Comparison of ENCODE assay signal across 21 cellular contexts in the genomic region with DNA sequence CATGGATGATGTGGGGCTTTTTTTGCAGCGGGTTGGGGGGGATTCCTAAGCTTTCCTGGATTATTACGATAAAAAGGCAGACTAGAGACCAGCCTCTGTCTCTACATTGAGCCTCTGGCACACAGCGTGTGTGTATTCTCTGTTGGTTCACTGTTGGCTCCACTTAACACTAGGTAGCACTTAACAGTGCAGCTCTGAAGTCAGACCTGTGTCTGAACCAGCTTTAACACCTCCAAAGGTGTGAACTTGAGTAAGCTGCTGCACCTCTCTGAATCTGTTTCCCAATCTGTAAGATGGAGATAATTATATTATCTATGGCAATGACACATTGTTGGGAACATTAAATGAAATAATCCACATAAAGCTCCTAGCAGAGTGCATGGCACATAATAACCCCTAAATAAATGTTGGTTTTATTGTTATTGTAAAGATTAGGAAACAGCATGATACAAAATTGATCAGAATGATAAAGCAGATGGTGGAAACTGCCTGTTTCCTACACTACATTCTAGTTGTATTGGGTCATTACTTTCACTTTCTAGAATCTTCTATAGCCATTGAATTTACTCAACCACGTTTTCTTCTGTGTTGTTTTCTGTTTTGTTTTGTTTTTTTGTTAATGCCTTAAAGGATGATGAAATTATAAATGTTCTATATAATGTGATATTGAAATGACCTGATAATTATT.
DNase-seq lines count a peak whose midpoint lies in the region; ATAC-seq, FAIRE-seq and TF ChIP-seq lines count a peak whose summit lies in the region.
"Had no signal": no experiment of that assay in that cellular context is flagged by ENCODE, and none has a peak within 500 bp of the region (broad histone marks: within the 10 kb centered on the region; RNA-seq: fewer than 3 reads in every experiment).

No MANE protein-coding gene starts in this region.

- peaks cover 0 to 11% (median 5%) of the 10 kb centered on the region in 5 donors for H3K27me3 Mint-ChIP-seq in naive thymus-derived CD4-positive, alpha-beta T cell

- CTCF ChIA-PET in GM12878 (lab: Yijun Ruan, JAX) = no interaction called here
- CTCF ChIA-PET in naive thymus-derived CD4-positive, alpha-beta T cell (lab: Charles Lee) = no interaction called here

- H3K27ac Mint-ChIP-seq in naive thymus-derived CD4-positive, alpha-beta T cell = no peak overlapping the region

- TF ChIP-seq RAD21 in GM12878 (IDR thresholded peaks at IDR 0.05; ENCODE audit: insufficient read depth, low read depth, low read length) = no peak

- ATAC-seq in GM18867 (IDR thresholded peaks at IDR 0.05; ENCODE audit: unreplicated experiment) = peak; percentile 52
- peak; percentile 19; the same call in 1 of the 3 replicates for ATAC-seq in GM12878
- peak; percentile 31 for ATAC-seq in naive thymus-derived CD4-positive, alpha-beta T cell
- ATAC-seq in HG03342 (IDR thresholded peaks at IDR 0.05; ENCODE audit: unreplicated experiment) = no peak
- no peak for ATAC-seq in HG02938 (IDR thresholded peaks at IDR 0.05; ENCODE audit: unreplicated experiment)
- ATAC-seq: HCT116 had no signal

- TF ChIP-seq EP300 in GM12878 (IDR thresholded peaks at IDR 0.05; ENCODE audit: borderline replicate concordance in 1 of 2, control insufficient read depth in 1 of 2, low read depth in 2 of 2, low read length in 2 of 2) = no peak

- H3K4me1 ChIP-seq in GM12878 (ENCODE audit: control insufficient read depth, insufficient read depth, low read length) = no peaks in the 10 kb centered on the region
- no peaks in the 10 kb centered on the region for H3K4me1 ChIP-seq in naive thymus-derived CD4-positive, alpha-beta T cell (ENCODE audit: control insufficient read depth in 2 of 2, insufficient read depth in 2 of 2, low read length in 2 of 2)
- H3K4me1 ChIP-seq: SJSA1 had no signal

- no peaks in the 10 kb centered on the region for H3K36me3 ChIP-seq in GM12878 (ENCODE audit: control insufficient read depth in 2 of 2, insufficient read depth in 2 of 2, low read length in 1 of 2)
- no peaks in the 10 kb centered on the region for H3K36me3 ChIP-seq in naive thymus-derived CD4-positive, alpha-beta T cell (ENCODE audit: control insufficient read depth in 2 of 3, insufficient read depth in 3 of 3, low read length in 3 of 3)
- H3K36me3 ChIP-seq: MG63, SJSA1 had no signal

- 25% methylated on average over 4 of the region's 4 CpGs for WGBS in GM12878 (ENCODE audit: insufficient coverage, insufficient replicate concordance, low lambda C conversion rate, missing lambda C conversion rate)

- H3K27me3 ChIP-seq in GM12878 (replicated peaks in 1 of 2; ENCODE audit: control insufficient read depth in 2 of 2, insufficient read depth in 2 of 2, low read length in 1 of 2) = peaks cover 0 to 2% of the 10 kb centered on the region in 2 experiments; a peak in 1 of 4 replicates
- H3K27me3 ChIP-seq in naive thymus-derived CD4-positive, alpha-beta T cell (ENCODE audit: control insufficient read depth in 2 of 2, insufficient read depth in 2 of 2, low read length in 2 of 2) = no peaks in the 10 kb centered on the region
- H3K27me3 ChIP-seq: MG63 had no signal

- H3K9ac ChIP-seq in GM12878 (ENCODE audit: control insufficient read depth, insufficient read depth, low read length) = no peak overlapping the region

- H3K79me2 ChIP-seq in GM12878 (ENCODE audit: control insufficient read depth, insufficient read depth, low read length) = no peaks in the 10 kb centered on the region

- intact Hi-C loops in GM12878 (cut with micrococcal nuclease; ENCODE audit: unreplicated experiment) = no loop called here
- intact Hi-C loops in naive thymus-derived CD4-positive, alpha-beta T cell (cut with micrococcal nuclease) = no loop called here

- POLR2A ChIA-PET in GM12878 (lab: Charles Lee) = no interaction called here
- POLR2A ChIA-PET in naive thymus-derived CD4-positive, alpha-beta T cell (lab: Charles Lee) = no interaction called here

- peak; percentile 57 for FAIRE-seq in A204.1 (lab: Jason Lieb, UNC)
- FAIRE-seq in GM12878 (lab: Jason Lieb, UNC) = no peak

- RAD21 ChIA-PET in GM12878 (lab: Charles Lee; ENCODE audit: unreplicated experiment) = no interaction called here

- TF ChIP-seq POLR2A in GM12878 (IDR thresholded peaks at IDR 0.05; ENCODE audit: low read depth, low read length) = no peak

- no peak overlapping the region for H3K27ac ChIP-seq in GM12878 (ENCODE audit: control insufficient read depth, insufficient read depth)
- no peak overlapping the region for H3K27ac ChIP-seq in naive thymus-derived CD4-positive, alpha-beta T cell (ENCODE audit: low read depth, low read length)
- H3K27ac ChIP-seq: C4-2B, SJSA1 had no signal

- no peak overlapping the region for H3K4me3 Mint-ChIP-seq in naive thymus-derived CD4-positive, alpha-beta T cell

- no peaks in the 10 kb centered on the region for H3K36me3 Mint-ChIP-seq in naive thymus-derived CD4-positive, alpha-beta T cell

- peaks cover 0 to 3% (median 0%) of the 10 kb centered on the region in 11 donors for H3K9me3 Mint-ChIP-seq in naive thymus-derived CD4-positive, alpha-beta T cell

- DNase-seq in GM12878 (ENCODE audit: low read depth, low spot score) = no peak
- DNase-seq in naive thymus-derived CD4-positive, alpha-beta T cell = no peak
- no peak for DNase-seq in NCI-H1048 (lab: John Stamatoyannopoulos, UW)
- DNase-seq in globus pallidus (ENCODE audit: low spot score) = no peak
- DNase-seq: EL, IMR-90, Karpas-422, MG63, NCI-H1092 treated with DMSO at 0.1 percent for 48 hours, NCI-H1694, NCI-H2227 treated with DMSO at 0.1 percent for 48 hours, NCI-H524, RPMI8226, SW 1271 had no signal

- no peak for TF ChIP-seq CTCF in GM12878 (IDR thresholded peaks at IDR 0.05 in 2 of 3, conservative IDR thresholded peaks at IDR 0.05 in 1 of 3; ENCODE audit: control insufficient read depth in 2 of 3, extremely low read depth in 1 of 3, insufficient read depth in 1 of 3, low read depth in 3 of 3, low read length in 3 of 3)

- H4K20me1 ChIP-seq in GM12878 (ENCODE audit: control insufficient read depth, insufficient read depth) = no peaks in the 10 kb centered on the region

- in situ Hi-C loops in GM12878 (cut with MboI) = no loop called here

- no peak overlapping the region for H2AFZ ChIP-seq in GM12878 (ENCODE audit: control insufficient read depth, low read depth, low read length)

- H3K9me3 ChIP-seq in GM12878 (replicated peaks; ENCODE audit: control insufficient read depth, insufficient read depth, low read length) = no peaks in the 10 kb centered on the region
- H3K9me3 ChIP-seq in naive thymus-derived CD4-positive, alpha-beta T cell (ENCODE audit: control insufficient read depth in 2 of 3, low read length in 3 of 3) = no peaks in the 10 kb centered on the region
- H3K9me3 ChIP-seq: MG63, SJSA1 had no signal

- H3K4me2 ChIP-seq in GM12878 (ENCODE audit: control insufficient read depth, insufficient read depth) = no peak overlapping the region

- SMC1A ChIA-PET in GM12878 (lab: Charles Lee; ENCODE audit: uncharacterized antibody, unreplicated experiment) = no interaction called here

- H3K4me3 ChIP-seq in GM12878 = no peak overlapping the region
- no peak overlapping the region for H3K4me3 ChIP-seq in naive thymus-derived CD4-positive, alpha-beta T cell (ENCODE audit: low read length)
- H3K4me3 ChIP-seq: MG63, SJSA1 had no signal

- BruUV-seq in GM12878 (replicated peaks; lab: Mats Ljungman, UMichigan) = no TSS peak

- H3K4me1 Mint-ChIP-seq in naive thymus-derived CD4-positive, alpha-beta T cell = peaks cover 0 to 4% (median 0%) of the 10 kb centered on the region in 7 donors

TF ChIP-seq in GM12878, 131 proteins besides CTCF, POLR2A, EP300 and RAD21:
- TF ChIP-seq JUND (IDR thresholded peaks at IDR 0.05; ENCODE audit: low read depth, low read length) (no peak), SMAD1 (IDR thresholded peaks at IDR 0.05; ENCODE audit: low read depth, partially characterized antibody) (no peak), CBFB (IDR thresholded peaks at IDR 0.05; ENCODE audit: low read depth) (no peak), HDGF (IDR thresholded peaks at IDR 0.05) (no peak), USF2 (IDR thresholded peaks at IDR 0.05; ENCODE audit: borderline replicate concordance, low read depth, low read length) (no peak), TAF1 (IDR thresholded peaks at IDR 0.05; ENCODE audit: borderline replicate concordance, low read depth, low read length) (no peak), NR2C2 (IDR thresholded peaks at IDR 0.05; ENCODE audit: borderline replicate concordance, control insufficient read depth, insufficient read length, low read depth) (no peak), ETV6 (conservative IDR thresholded peaks at IDR 0.05 in 1 of 2, IDR thresholded peaks at IDR 0.05 in 1 of 2; ENCODE audit: borderline replicate concordance in 1 of 2, low read depth in 1 of 2) (no peak), RAD51 (IDR thresholded peaks at IDR 0.05) (no peak), NRF1 (conservative IDR thresholded peaks at IDR 0.05; ENCODE audit: low read depth, low read length) (no peak), SMARCA5 (IDR thresholded peaks at IDR 0.05) (no peak)
- TF ChIP-seq, protein P1, sequence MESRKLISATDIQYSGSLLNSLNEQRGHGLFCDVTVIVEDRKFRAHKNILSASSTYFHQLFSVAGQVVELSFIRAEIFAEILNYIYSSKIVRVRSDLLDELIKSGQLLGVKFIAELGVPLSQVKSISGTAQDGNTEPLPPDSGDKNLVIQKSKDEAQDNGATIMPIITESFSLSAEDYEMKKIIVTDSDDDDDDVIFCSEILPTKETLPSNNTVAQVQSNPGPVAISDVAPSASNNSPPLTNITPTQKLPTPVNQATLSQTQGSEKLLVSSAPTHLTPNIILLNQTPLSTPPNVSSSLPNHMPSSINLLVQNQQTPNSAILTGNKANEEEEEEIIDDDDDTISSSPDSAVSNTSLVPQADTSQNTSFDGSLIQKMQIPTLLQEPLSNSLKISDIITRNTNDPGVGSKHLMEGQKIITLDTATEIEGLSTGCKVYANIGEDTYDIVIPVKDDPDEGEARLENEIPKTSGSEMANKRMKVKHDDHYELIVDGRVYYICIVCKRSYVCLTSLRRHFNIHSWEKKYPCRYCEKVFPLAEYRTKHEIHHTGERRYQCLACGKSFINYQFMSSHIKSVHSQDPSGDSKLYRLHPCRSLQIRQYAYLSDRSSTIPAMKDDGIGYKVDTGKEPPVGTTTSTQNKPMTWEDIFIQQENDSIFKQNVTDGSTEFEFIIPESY (IDR thresholded peaks at IDR 0.05) = no peak

Comparison
In these comparisons a context has a peak if more than half of its experiments do, and no peak if none do; other contexts are left out.
1. ATAC-seq: peak in GM18867 (single experiment), GM12878 (single experiment) and naive thymus-derived CD4-positive, alpha-beta T cell (single experiment); none in HG03342 (single experiment) and HG02938 (single experiment).